ENCODE assay signal across 9 cellular contexts in the genomic region with DNA sequence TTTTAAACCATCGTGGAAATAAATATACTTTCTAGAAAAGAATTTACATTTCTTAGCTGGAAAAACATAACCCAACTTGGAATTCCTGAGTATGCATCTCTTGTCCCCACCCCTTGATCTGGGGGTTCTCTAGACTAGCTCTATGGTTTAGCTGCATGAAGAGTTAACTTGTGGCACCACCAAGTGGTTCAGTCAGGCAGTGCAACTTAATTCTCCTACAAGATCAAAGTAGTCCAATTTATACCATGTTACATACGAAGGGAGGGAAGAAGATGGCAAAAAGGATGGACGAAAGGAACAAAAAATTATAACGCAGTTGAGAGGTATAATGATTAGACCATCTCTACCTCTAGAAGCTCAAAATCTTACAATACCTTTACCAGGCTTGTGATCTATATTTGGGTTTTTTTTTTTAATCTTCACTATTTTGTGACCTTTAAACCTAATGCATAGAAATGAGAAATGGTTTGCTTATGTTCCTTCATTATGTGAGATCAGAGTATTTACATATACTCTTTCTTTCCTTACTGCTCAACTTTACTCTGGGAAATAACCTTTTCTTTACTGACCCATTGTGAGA. TPM values are rescaled to one million over a fixed set of nuclear protein-coding genes. Genes with fewer than 3 reads are reported as not detected.
A peak's percentile ranks its signal among the peaks of the same experiment; 100 is the strongest.
DNase-seq lines count a peak whose midpoint lies in the region; ATAC-seq and TF ChIP-seq lines count a peak whose summit lies in the region.
"Had no signal": no experiment of that assay in that cellular context is flagged by ENCODE, and none has a peak within 500 bp of the region (broad histone marks: within the 10 kb centered on the region; RNA-seq: fewer than 3 reads in every experiment).

No MANE protein-coding gene starts in this region.

- intact Hi-C loops in mucosa of descending colon (cut with DNase I, micrococcal nuclease): no loop called here

- ATAC-seq in GM18502 (IDR thresholded peaks at IDR 0.05; ENCODE audit: poor library complexity, unreplicated experiment) (peak; percentile 92), HG03097 (IDR thresholded peaks at IDR 0.05; ENCODE audit: low FRiP score, unreplicated experiment) (peak; percentile 83), mucosa of descending colon (peak; percentile 75)
- peak; percentile 66 for ATAC-seq in effector memory CD8-positive, alpha-beta T cell (replicated peaks)
- ATAC-seq in stimulated activated naive B cell treated with anti-CD40 and anti-IgM and Interleukin-4, amounts not matched to agents 10 μg/mL and 1 μg/mL and 100 μg/mL, for 72 hours (replicated peaks): peak; percentile 72 to 75

- H3K9me3 ChIP-seq in mucosa of descending colon: no peaks in the 10 kb centered on the region

- no peaks in the 10 kb centered on the region for H3K4me1 ChIP-seq in mucosa of descending colon (ENCODE audit: low read depth)

- H3K9me3 Mint-ChIP-seq in effector memory CD8-positive, alpha-beta T cell: no peaks in the 10 kb centered on the region
- H3K9me3 Mint-ChIP-seq in stimulated activated naive B cell treated with anti-CD40 and anti-IgM and Interleukin-4, amounts not matched to agents 10 μg/mL and 1 μg/mL and 100 μg/mL, for 72 hours: no peaks in the 10 kb centered on the region
- H3K9me3 Mint-ChIP-seq: IgD-negative memory B cell had no signal

- no peaks in the 10 kb centered on the region for H3K36me3 Mint-ChIP-seq in effector memory CD8-positive, alpha-beta T cell (ENCODE audit: insufficient read depth)
- H3K36me3 Mint-ChIP-seq in stimulated activated naive B cell treated with anti-CD40 and anti-IgM and Interleukin-4, amounts not matched to agents 10 μg/mL and 1 μg/mL and 100 μg/mL, for 72 hours: peaks cover 14 to 33% of the 10 kb centered on the region in 2 donors

- TF ChIP-seq CTCF in AG09319 (IDR thresholded peaks at IDR 0.05; ENCODE audit: low read depth, low read length) (peak; percentile 88), mucosa of descending colon (IDR thresholded peaks at IDR 0.05) (no peak)

- no peak overlapping the region for H3K27ac Mint-ChIP-seq in effector memory CD8-positive, alpha-beta T cell
- no peak overlapping the region for H3K27ac Mint-ChIP-seq in stimulated activated naive B cell treated with anti-CD40 and anti-IgM and Interleukin-4, amounts not matched to agents 10 μg/mL and 1 μg/mL and 100 μg/mL, for 72 hours
- H3K27ac Mint-ChIP-seq: IgD-negative memory B cell had no signal

- no peaks in the 10 kb centered on the region for H3K36me3 ChIP-seq in mucosa of descending colon (ENCODE audit: low read depth)

- H3K4me3 ChIP-seq in mucosa of descending colon: no peak overlapping the region

- no peaks in the 10 kb centered on the region for H3K27me3 Mint-ChIP-seq in effector memory CD8-positive, alpha-beta T cell
- no peaks in the 10 kb centered on the region for H3K27me3 Mint-ChIP-seq in stimulated activated naive B cell treated with anti-CD40 and anti-IgM and Interleukin-4, amounts not matched to agents 10 μg/mL and 1 μg/mL and 100 μg/mL, for 72 hours
- H3K27me3 Mint-ChIP-seq: IgD-negative memory B cell had no signal

- no peak overlapping the region for H3K4me3 Mint-ChIP-seq in effector memory CD8-positive, alpha-beta T cell
- no peak overlapping the region for H3K4me3 Mint-ChIP-seq in stimulated activated naive B cell treated with anti-CD40 and anti-IgM and Interleukin-4, amounts not matched to agents 10 μg/mL and 1 μg/mL and 100 μg/mL, for 72 hours
- H3K4me3 Mint-ChIP-seq: IgD-negative memory B cell had no signal

- peaks cover 0 to 6% of the 10 kb centered on the region in 2 donors for H3K4me1 Mint-ChIP-seq in effector memory CD8-positive, alpha-beta T cell (ENCODE audit: low read depth in 2 of 2)
- H3K4me1 Mint-ChIP-seq in stimulated activated naive B cell treated with anti-CD40 and anti-IgM and Interleukin-4, amounts not matched to agents 10 μg/mL and 1 μg/mL and 100 μg/mL, for 72 hours: no peaks in the 10 kb centered on the region
- H3K4me1 Mint-ChIP-seq: IgD-negative memory B cell had no signal

- DNase-seq in AG09319 (ENCODE audit: extremely low read depth, low read depth) (peak; percentile 56), NCI-H526 (lab: John Stamatoyannopoulos, UW) (peak; percentile 61 to 74), mucosa of descending colon (peak in 1 of 3 donors; percentile 80)
- DNase-seq in activated CD4-positive, alpha-beta T cell treated with anti-CD3 and anti-CD28 coated beads, Interleukin-2, amount 50 U/mL, for 48 hours: peak; percentile 68 to 77
- DNase-seq in effector memory CD8-positive, alpha-beta T cell: peak; percentile 12 to 57 (median 35)
- DNase-seq in stimulated activated naive B cell treated with anti-CD40 and anti-IgM and Interleukin-4, amounts not matched to agents 10 μg/mL and 1 μg/mL and 100 μg/mL, for 72 hours: peak; percentile 37

RNA-seq across cellular contexts. Expression of gene ALKBH3, which starts 28.5 kb away (rescaled TPM):
- 10 to 100 TPM; 18.9 to 27.7 (median 27.0) TPM for total RNA-seq in mucosa of descending colon
